Comparison of ENCODE assay signal across 8 cellular contexts in genomic region chr16:56332464-56333079, GRCh38.
DNase-seq lines count a peak whose midpoint lies in the region; ATAC-seq, FAIRE-seq and TF ChIP-seq lines count a peak whose summit lies in the region.

No MANE protein-coding gene starts in this region.

- TF ChIP-seq CTCF in D721Med (IDR thresholded peaks at IDR 0.05; ENCODE audit: insufficient read depth, missing control alignments), result peak; percentile 28

- ATAC-seq in GM21367 (IDR thresholded peaks at IDR 0.05; ENCODE audit: unreplicated experiment) (no peak), GM19324 (IDR thresholded peaks at IDR 0.05; ENCODE audit: low FRiP score, unreplicated experiment) (no peak)

- DNase-seq in D721Med (ENCODE audit: insufficient read length, low spot score), result no peak
- DNase-seq in M059J (ENCODE audit: low read depth), result peak; percentile 49
- DNase-seq in dermis blood vessel endothelial cell, result peak; percentile 69
- DNase-seq in medulla oblongata (ENCODE audit: extremely low spot score), result peak; percentile 89
- DNase-seq in NCI-H2029 treated with DMSO at 0.1 percent for 48 hours (lab: John Stamatoyannopoulos, UW), result no peak
- DNase-seq in GM19239 (ENCODE audit: insufficient read length, low spot score), result no peak

- no peak for FAIRE-seq in D721Med (lab: Jason Lieb, UNC)
- no peak for FAIRE-seq in GM19239 (lab: Jason Lieb, UNC)

Comparison
In these comparisons a context has a peak if more than half of its experiments do, and no peak if none do; other contexts are left out.
1. DNase-seq: peak in M059J (single experiment), dermis blood vessel endothelial cell (single experiment) and medulla oblongata (single experiment); none in D721Med (single experiment), NCI-H2029 treated with DMSO at 0.1 percent for 48 hours (single experiment) and GM19239 (single experiment).